Comparison of ENCODE assay signal across 8 cellular contexts in the genomic region with DNA sequence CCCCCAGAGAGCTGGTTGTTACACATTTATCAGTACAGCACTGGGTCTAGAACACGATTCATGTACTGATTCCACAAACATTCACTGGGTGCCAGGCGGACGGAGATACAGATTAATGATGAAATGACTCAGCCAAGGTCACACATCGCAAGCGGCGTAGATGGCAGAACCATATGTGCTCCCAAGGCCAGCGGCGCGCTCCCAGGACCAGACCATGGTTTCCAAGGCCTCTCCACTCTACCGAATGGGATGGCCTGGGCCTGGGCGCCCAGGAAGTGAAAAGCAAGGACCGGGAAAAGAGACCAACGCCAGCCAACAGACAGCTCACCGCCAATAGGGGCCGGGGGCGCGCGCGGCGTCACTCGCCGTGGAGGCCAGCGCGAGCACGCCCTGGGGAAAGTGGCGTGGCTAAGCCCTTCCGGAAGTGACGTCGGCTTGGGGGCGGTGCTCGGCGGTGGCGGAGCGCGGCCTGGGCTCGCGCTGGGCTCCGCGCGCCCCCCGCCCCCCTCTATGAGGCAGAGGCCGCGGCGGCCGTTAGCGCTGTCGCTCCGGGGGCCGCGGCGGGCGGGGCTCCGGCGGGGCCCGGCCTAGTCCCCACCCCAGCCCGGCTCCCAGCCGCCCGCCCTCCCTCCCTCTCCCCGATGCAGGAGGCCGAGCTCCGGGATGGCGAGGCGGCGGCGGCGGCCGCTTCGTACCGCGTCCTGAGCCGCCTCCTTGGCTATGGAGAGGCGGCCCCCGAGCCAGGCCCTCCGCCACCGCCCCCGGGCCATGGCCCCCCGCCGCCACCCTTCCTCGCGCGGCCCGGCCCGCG. TPM values are rescaled to one million over a fixed set of nuclear protein-coding genes. Genes with fewer than 3 reads are reported as not detected.
A peak's percentile ranks its signal among the peaks of the same experiment; 100 is the strongest.
DNase-seq lines count a peak whose midpoint lies in the region; ATAC-seq and TF ChIP-seq lines count a peak whose summit lies in the region.

A gene with protein sequence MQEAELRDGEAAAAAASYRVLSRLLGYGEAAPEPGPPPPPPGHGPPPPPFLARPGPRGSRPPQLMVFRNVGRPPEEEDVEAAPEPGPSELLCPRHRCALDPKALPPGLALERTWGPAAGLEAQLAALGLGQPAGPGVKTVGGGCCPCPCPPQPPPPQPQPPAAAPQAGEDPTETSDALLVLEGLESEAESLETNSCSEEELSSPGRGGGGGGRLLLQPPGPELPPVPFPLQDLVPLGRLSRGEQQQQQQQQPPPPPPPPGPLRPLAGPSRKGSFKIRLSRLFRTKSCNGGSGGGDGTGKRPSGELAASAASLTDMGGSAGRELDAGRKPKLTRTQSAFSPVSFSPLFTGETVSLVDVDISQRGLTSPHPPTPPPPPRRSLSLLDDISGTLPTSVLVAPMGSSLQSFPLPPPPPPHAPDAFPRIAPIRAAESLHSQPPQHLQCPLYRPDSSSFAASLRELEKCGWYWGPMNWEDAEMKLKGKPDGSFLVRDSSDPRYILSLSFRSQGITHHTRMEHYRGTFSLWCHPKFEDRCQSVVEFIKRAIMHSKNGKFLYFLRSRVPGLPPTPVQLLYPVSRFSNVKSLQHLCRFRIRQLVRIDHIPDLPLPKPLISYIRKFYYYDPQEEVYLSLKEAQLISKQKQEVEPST (plus strand): TSS at position 433 of the 811 bp plus-strand sequence. CDS start 209 bp downstream, at position 642.

- peaks cover 18% of the 10 kb centered on the region for H3K4me1 ChIP-seq in thymus (ENCODE audit: control insufficient read depth, insufficient read depth, low read length)

- H3K27ac ChIP-seq in thymus (ENCODE audit: low read depth): peak within 1 kb of the TSS; percentile 72

- no peaks in the 10 kb centered on the region for H3K36me3 ChIP-seq in thymus (ENCODE audit: control insufficient read depth, insufficient read depth)

- DNase-seq in NCI-H1092 (lab: John Stamatoyannopoulos, UW): peak; percentile 93
- peak; percentile 85 for DNase-seq in SKM-1 (lab: John Stamatoyannopoulos, UW; ENCODE audit: unreplicated experiment)
- DNase-seq in activated naive CD4-positive, alpha-beta T cell treated with anti-CD3 and anti-CD28 coated beads, Interleukin-2, amount 50 U/mL, for 72 hours (ENCODE audit: low spot score in 2 of 2): peak; percentile 91 to 92
- DNase-seq in head of caudate nucleus: peak; percentile 76 to 98 (median 94)
- DNase-seq in osteocyte (ENCODE audit: extremely low spot score, unreplicated experiment): peak; percentile 96

- no peak for TF ChIP-seq CTCF in osteocyte (IDR thresholded peaks at IDR 0.05)

- H3K4me3 ChIP-seq in GM08714 (ENCODE audit: low read length) (peak within 1 kb of the TSS; percentile 85), thymus (ENCODE audit: low read length) (peak within 1 kb of the TSS; percentile 92)

- no peaks in the 10 kb centered on the region for H3K9me3 Mint-ChIP-seq in activated naive CD4-positive, alpha-beta T cell treated with anti-CD3 and anti-CD28 coated beads, Interleukin-2, amount 50 U/mL, for 72 hours
- H3K9me3 Mint-ChIP-seq in osteocyte (ENCODE audit: unreplicated experiment): no peaks in the 10 kb centered on the region

- no peaks in the 10 kb centered on the region for H3K27me3 Mint-ChIP-seq in osteocyte (ENCODE audit: unreplicated experiment)

- ATAC-seq in HG02588 (IDR thresholded peaks at IDR 0.05; ENCODE audit: unreplicated experiment): peak; percentile 88
- ATAC-seq in activated naive CD4-positive, alpha-beta T cell treated with anti-CD3 and anti-CD28 coated beads, Interleukin-2, amount 50 U/mL, for 72 hours: peak; percentile 95

- peaks cover 0 to 5% of the 10 kb centered on the region in 2 donors for H3K36me3 Mint-ChIP-seq in activated naive CD4-positive, alpha-beta T cell treated with anti-CD3 and anti-CD28 coated beads, Interleukin-2, amount 50 U/mL, for 72 hours
- no peaks in the 10 kb centered on the region for H3K36me3 Mint-ChIP-seq in osteocyte (ENCODE audit: unreplicated experiment)

- 8% methylated on average over 83 of the region's 84 CpGs for WGBS in thymus

- H3K4me3 Mint-ChIP-seq in osteocyte (ENCODE audit: unreplicated experiment): peak within 1 kb of the TSS; percentile 79

- H3K27ac Mint-ChIP-seq in activated naive CD4-positive, alpha-beta T cell treated with anti-CD3 and anti-CD28 coated beads, Interleukin-2, amount 50 U/mL, for 72 hours: peak within 1 kb of the TSS; percentile 91 to 96
- peak within 1 kb of the TSS; percentile 96 for H3K27ac Mint-ChIP-seq in osteocyte (ENCODE audit: unreplicated experiment)

- H3K27me3 ChIP-seq in thymus (ENCODE audit: control insufficient read depth, insufficient read depth): no peaks in the 10 kb centered on the region

- peaks cover 40% of the 10 kb centered on the region for H3K4me1 Mint-ChIP-seq in osteocyte (ENCODE audit: unreplicated experiment)

- H3K9me3 ChIP-seq in thymus (ENCODE audit: control insufficient read depth): no peaks in the 10 kb centered on the region

- intact Hi-C loops in head of caudate nucleus (cut with DNase I): loop anchor here (5.0 kb wide), 1 partner anchor 61 kb away; no protein-coding TSS in a partner anchor

RNA-seq across cellular contexts. Expression of the gene that starts here (rescaled TPM):
- 10 to 100 TPM; 20.8 to 24.1 TPM for total RNA-seq in activated naive CD4-positive, alpha-beta T cell treated with anti-CD3 and anti-CD28 coated beads, Interleukin-2, amount 50 U/mL, for 72 hours
- total RNA-seq in osteocyte: 17.3 and 19.1 TPM in 2 replicates
- 3.5 TPM for polyA plus RNA-seq in thymus

Comparison
In these comparisons a context has a peak if more than half of its experiments do, and no peak if none do; other contexts are left out.
1. Peak in every context shown above with its lines: DNase-seq, ATAC-seq, H3K4me3 ChIP-seq and H3K27ac ChIP-seq.